8 cellular contexts compared by ENCODE assay signal in the genomic region with DNA sequence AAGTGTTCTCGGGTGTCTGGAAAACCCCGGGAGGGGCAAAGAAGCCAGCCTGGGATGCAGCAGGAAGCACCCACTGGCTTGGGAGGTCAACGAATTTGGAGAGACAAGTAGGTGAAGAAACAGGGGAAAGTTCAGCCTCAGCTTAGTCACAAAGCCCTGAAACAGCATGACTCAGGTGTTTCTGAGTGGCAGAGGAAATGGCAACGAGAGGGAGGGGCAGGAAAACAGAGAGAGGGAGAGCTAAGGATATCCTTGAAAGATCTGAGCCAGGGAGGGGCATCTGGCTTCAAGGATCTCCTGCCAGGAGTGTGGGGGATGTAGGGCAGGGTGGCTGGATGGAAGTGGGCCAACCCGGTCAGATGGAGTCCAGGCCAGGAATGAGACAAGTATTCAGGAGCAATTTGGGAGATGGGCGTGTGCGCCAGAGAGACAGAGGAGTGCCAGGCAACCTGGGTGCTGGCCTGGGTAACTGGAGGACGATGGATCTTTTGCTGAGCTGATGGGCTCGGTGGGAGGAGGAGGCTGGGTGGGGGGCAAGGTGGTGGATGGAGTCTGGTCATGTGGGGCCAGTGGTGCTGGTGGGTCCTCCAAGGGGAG. TPM values are rescaled to one million over a fixed set of nuclear protein-coding genes. Genes with fewer than 3 reads are reported as not detected.
A peak's percentile ranks its signal among the peaks of the same experiment; 100 is the strongest.
DNase-seq lines count a peak whose midpoint lies in the region; ATAC-seq and TF ChIP-seq lines count a peak whose summit lies in the region.

No MANE protein-coding gene starts in this region.

- H3K4me3 ChIP-seq in BE2C (ENCODE audit: low read depth, low read length) (no peak overlapping the region), SK-N-SH (ENCODE audit: low read depth in 2 of 2, low read length in 1 of 2) (no peak overlapping the region), mucosa of stomach (ENCODE audit: low read length) (no peak overlapping the region)

- H3K9me2 ChIP-seq in SK-N-SH, result no peaks in the 10 kb centered on the region

- CTCF ChIA-PET in SK-N-SH (lab: Yijun Ruan, JAX), result interaction anchor here (0.9 to 5.5 kb wide), 10 partner anchors 11 to 111 kb away, joined by 3 to 38 read pairs (median 9); a partner anchor contains a TSS

- TF ChIP-seq CTCF in BE2C (IDR thresholded peaks at IDR 0.05; ENCODE audit: low read depth, low read length) (no peak), SK-N-SH (IDR thresholded peaks at IDR 0.05) (no peak)

- no peaks in the 10 kb centered on the region for H3K9me3 ChIP-seq in BE2C
- H3K9me3 ChIP-seq in SK-N-SH, result no peaks in the 10 kb centered on the region
- H3K9me3 ChIP-seq in mucosa of stomach (ENCODE audit: control insufficient read depth, low read length), result no peaks in the 10 kb centered on the region

- H3K36me3 ChIP-seq in BE2C (no peaks in the 10 kb centered on the region), SK-N-SH (replicated peaks in 1 of 2; ENCODE audit: control insufficient read depth in 1 of 2, insufficient read depth in 2 of 2, low read length in 1 of 2) (peaks cover 10 to 17% of the 10 kb centered on the region in 2 experiments), mucosa of stomach (ENCODE audit: control insufficient read depth, insufficient read depth, low read length) (peaks cover 12% of the 10 kb centered on the region)

- peak overlapping the region; percentile 77 for H3K27ac ChIP-seq in SK-N-SH (ENCODE audit: low read depth in 2 of 2, low read length in 1 of 2)

- H3K27me3 ChIP-seq in BE2C (no peaks in the 10 kb centered on the region), SK-N-SH (ENCODE audit: insufficient read depth) (no peaks in the 10 kb centered on the region), mucosa of stomach (ENCODE audit: control insufficient read depth, insufficient read depth, low read length) (no peaks in the 10 kb centered on the region)

- peaks cover 38% of the 10 kb centered on the region for H3F3A ChIP-seq in SK-N-SH (replicated peaks; ENCODE audit: insufficient read depth)

- peak; percentile 40 to 93; a peak in 1 of 4 replicates for TF ChIP-seq EP300 in SK-N-SH (IDR thresholded peaks at IDR 0.05; ENCODE audit: borderline replicate concordance in 1 of 2, low read depth in 1 of 2, low read length in 1 of 2)

- no peak for ATAC-seq in HG03442 (IDR thresholded peaks at IDR 0.05; ENCODE audit: unreplicated experiment)
- ATAC-seq in GM19467 (IDR thresholded peaks at IDR 0.05; ENCODE audit: unreplicated experiment), result no peak

- POLR2A ChIA-PET in SK-N-SH (lab: Yijun Ruan, JAX), result interaction anchor here (0.6 kb wide), 1 partner anchor 35 kb away, joined by 4 read pairs; no protein-coding TSS in a partner anchor

- no peak overlapping the region for H2AFZ ChIP-seq in SK-N-SH (ENCODE audit: low read depth)

- H3K4me1 ChIP-seq in BE2C (peaks cover 33% of the 10 kb centered on the region), SK-N-SH (ENCODE audit: control insufficient read depth in 1 of 2, insufficient read depth in 2 of 2, low read depth in 1 of 2, low read length in 1 of 2) (peaks cover 39 to 44% of the 10 kb centered on the region in 2 experiments), mucosa of stomach (ENCODE audit: control insufficient read depth, insufficient read depth, low read length) (peaks cover 61% of the 10 kb centered on the region)

- no peaks in the 10 kb centered on the region for H4K20me1 ChIP-seq in SK-N-SH (ENCODE audit: insufficient read depth)

- TF ChIP-seq RAD21 in SK-N-SH (IDR thresholded peaks at IDR 0.05; ENCODE audit: low read length), result no peak

- 10% methylated on average over 9 of the region's 9 CpGs for WGBS in SK-N-SH (ENCODE audit: low lambda C conversion rate)

- H3K9ac ChIP-seq in SK-N-SH, result peak overlapping the region; percentile 31; the same call in 1 of the 2 replicates
- peak overlapping the region; percentile 8 for H3K9ac ChIP-seq in mucosa of stomach (ENCODE audit: low read length)

- peak overlapping the region; percentile 56 for H3K4me2 ChIP-seq in SK-N-SH

- H3K79me2 ChIP-seq in SK-N-SH (ENCODE audit: insufficient read depth), result no peaks in the 10 kb centered on the region; the same call in 1 of the 2 replicates

- peak; percentile 64 for DNase-seq in BE2C
- peak; percentile 97 for DNase-seq in HPDE6-E6E7 (ENCODE audit: extremely low spot score)
- peak; percentile 73 for DNase-seq in SK-N-SH
- peak; percentile 85 for DNase-seq in dedifferentiated amniotic fluid mesenchymal stem cell (ENCODE audit: extremely low spot score)
- DNase-seq in NCI-H1092 treated with DMSO at 0.1 percent for 48 hours (lab: John Stamatoyannopoulos, UW), result no peak

TF ChIP-seq in SK-N-SH, 30 proteins besides CTCF, POLR2A, EP300 and RAD21 (continues in another document):
- peak; percentile 50 for TF ChIP-seq ELF1 (IDR thresholded peaks at IDR 0.05)
- TF ChIP-seq, protein P1, sequence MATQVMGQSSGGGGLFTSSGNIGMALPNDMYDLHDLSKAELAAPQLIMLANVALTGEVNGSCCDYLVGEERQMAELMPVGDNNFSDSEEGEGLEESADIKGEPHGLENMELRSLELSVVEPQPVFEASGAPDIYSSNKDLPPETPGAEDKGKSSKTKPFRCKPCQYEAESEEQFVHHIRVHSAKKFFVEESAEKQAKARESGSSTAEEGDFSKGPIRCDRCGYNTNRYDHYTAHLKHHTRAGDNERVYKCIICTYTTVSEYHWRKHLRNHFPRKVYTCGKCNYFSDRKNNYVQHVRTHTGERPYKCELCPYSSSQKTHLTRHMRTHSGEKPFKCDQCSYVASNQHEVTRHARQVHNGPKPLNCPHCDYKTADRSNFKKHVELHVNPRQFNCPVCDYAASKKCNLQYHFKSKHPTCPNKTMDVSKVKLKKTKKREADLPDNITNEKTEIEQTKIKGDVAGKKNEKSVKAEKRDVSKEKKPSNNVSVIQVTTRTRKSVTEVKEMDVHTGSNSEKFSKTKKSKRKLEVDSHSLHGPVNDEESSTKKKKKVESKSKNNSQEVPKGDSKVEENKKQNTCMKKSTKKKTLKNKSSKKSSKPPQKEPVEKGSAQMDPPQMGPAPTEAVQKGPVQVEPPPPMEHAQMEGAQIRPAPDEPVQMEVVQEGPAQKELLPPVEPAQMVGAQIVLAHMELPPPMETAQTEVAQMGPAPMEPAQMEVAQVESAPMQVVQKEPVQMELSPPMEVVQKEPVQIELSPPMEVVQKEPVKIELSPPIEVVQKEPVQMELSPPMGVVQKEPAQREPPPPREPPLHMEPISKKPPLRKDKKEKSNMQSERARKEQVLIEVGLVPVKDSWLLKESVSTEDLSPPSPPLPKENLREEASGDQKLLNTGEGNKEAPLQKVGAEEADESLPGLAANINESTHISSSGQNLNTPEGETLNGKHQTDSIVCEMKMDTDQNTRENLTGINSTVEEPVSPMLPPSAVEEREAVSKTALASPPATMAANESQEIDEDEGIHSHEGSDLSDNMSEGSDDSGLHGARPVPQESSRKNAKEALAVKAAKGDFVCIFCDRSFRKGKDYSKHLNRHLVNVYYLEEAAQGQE (IDR thresholded peaks at IDR 0.05; ENCODE audit: low read depth, low read length), result peak; percentile 70
- TF ChIP-seq POLR2AphosphoS5 (IDR thresholded peaks at IDR 0.05; ENCODE audit: low read depth, low read length), result peak; percentile 88; the same call in 1 of the 2 replicates
- TF ChIP-seq, protein P2, sequence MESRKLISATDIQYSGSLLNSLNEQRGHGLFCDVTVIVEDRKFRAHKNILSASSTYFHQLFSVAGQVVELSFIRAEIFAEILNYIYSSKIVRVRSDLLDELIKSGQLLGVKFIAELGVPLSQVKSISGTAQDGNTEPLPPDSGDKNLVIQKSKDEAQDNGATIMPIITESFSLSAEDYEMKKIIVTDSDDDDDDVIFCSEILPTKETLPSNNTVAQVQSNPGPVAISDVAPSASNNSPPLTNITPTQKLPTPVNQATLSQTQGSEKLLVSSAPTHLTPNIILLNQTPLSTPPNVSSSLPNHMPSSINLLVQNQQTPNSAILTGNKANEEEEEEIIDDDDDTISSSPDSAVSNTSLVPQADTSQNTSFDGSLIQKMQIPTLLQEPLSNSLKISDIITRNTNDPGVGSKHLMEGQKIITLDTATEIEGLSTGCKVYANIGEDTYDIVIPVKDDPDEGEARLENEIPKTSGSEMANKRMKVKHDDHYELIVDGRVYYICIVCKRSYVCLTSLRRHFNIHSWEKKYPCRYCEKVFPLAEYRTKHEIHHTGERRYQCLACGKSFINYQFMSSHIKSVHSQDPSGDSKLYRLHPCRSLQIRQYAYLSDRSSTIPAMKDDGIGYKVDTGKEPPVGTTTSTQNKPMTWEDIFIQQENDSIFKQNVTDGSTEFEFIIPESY (IDR thresholded peaks at IDR 0.05; ENCODE audit: borderline replicate concordance, low read depth), result peak; percentile 83; the same call in 1 of the 2 replicates
- TF ChIP-seq RCOR1 (IDR thresholded peaks at IDR 0.05; ENCODE audit: low read length), result no peak
- TF ChIP-seq FOXM1 (IDR thresholded peaks at IDR 0.05; ENCODE audit: low read depth), result no peak
- TF ChIP-seq RXRA (IDR thresholded peaks at IDR 0.05; ENCODE audit: borderline replicate concordance, low read depth), result peak; percentile 96; the same call in 1 of the 2 replicates
- TF ChIP-seq RFX5 (IDR thresholded peaks at IDR 0.05; ENCODE audit: low read length), result no peak
- peak; percentile 82 for TF ChIP-seq TEAD4 (IDR thresholded peaks at IDR 0.05; ENCODE audit: borderline replicate concordance, insufficient read depth)
- no peak for TF ChIP-seq MXI1 (IDR thresholded peaks at IDR 0.05; ENCODE audit: low read depth, low read length)
- no peak for TF ChIP-seq NRF1 (IDR thresholded peaks at IDR 0.05; ENCODE audit: low read depth, low read length)
- peak; percentile 99 for TF ChIP-seq NFIC (IDR thresholded peaks at IDR 0.05; ENCODE audit: borderline replicate concordance)
- TF ChIP-seq FOSL2 (IDR thresholded peaks at IDR 0.05; ENCODE audit: borderline replicate concordance, low read depth), result peak; percentile 87
- no peak for TF ChIP-seq FOXJ3 (CRISPR knock-in tag; IDR thresholded peaks at IDR 0.05)
- TF ChIP-seq SIN3A (IDR thresholded peaks at IDR 0.05; ENCODE audit: borderline replicate concordance, low read depth, low read length), result peak; percentile 81; the same call in 1 of the 2 replicates

RNA-seq across cellular contexts. Expression of a gene that starts 27.2 kb away (rescaled TPM):
- polyA plus RNA-seq in BE2C (2012; ENCODE audit: insufficient read depth, insufficient read length, low read depth), result 2.9 TPM
- 185 and 209 TPM in 2 replicates for polyA plus RNA-seq in SK-N-SH (2012; rRNA removed)
- polyA plus RNA-seq in SK-N-SH (2012; cell fraction: cytosol; rRNA removed), result 29.0 and 41.5 TPM in 2 replicates
- 1,427 and 1,497 TPM in 2 replicates for polyA plus RNA-seq in SK-N-SH (2012; cell fraction: nucleus; rRNA removed)

RNA-seq across cellular contexts. Expression of a gene that starts 45.8 kb away (rescaled TPM):
- polyA plus RNA-seq in BE2C (2012; ENCODE audit: insufficient read depth, insufficient read length, low read depth), result 32.3 TPM
- 33.6 and 46.3 TPM in 2 replicates for polyA plus RNA-seq in SK-N-SH (2012; rRNA removed)
- 43.8 and 47.2 TPM in 2 replicates for polyA plus RNA-seq in SK-N-SH (2012; cell fraction: cytosol; rRNA removed)
- polyA plus RNA-seq in SK-N-SH (2012; cell fraction: nucleus; rRNA removed), result 20.8 and 38.1 TPM in 2 replicates

RNA-seq across cellular contexts. Expression of a gene that starts 57.5 kb away (rescaled TPM):
- polyA plus RNA-seq in BE2C (2012; ENCODE audit: insufficient read depth, insufficient read length, low read depth), result 137 TPM
- 154 and 164 TPM in 2 replicates for polyA plus RNA-seq in SK-N-SH (2012; rRNA removed)
- 52.9 and 60.7 TPM in 2 replicates for polyA plus RNA-seq in SK-N-SH (2012; cell fraction: cytosol; rRNA removed)
- polyA plus RNA-seq in SK-N-SH (2012; cell fraction: nucleus; rRNA removed), result 1,155 and 1,243 TPM in 2 replicates
